Comparison of ENCODE assay signal across 8 cellular contexts in genomic region chr18:55322176-55322735, GRCh38.
DNase-seq lines count a peak whose midpoint lies in the region; ATAC-seq and TF ChIP-seq lines count a peak whose summit lies in the region.

No MANE protein-coding gene starts in this region.

- TF ChIP-seq CTCF in NB4 (IDR thresholded peaks at IDR 0.05; ENCODE audit: low read depth, low read length): no peak
- TF ChIP-seq CTCF in tibial nerve (IDR thresholded peaks at IDR 0.05): peak in 1 of 5 experiments; percentile 14

- ATAC-seq in T-cell (replicated peaks in 1 of 4): peak; percentile 24 to 58 (median 44)

- H3K27ac ChIP-seq in esophagus (ENCODE audit: low read depth in 2 of 2, low read length in 1 of 2) (peak overlapping the region; percentile 67 to 90), tibial nerve (peak overlapping the region; percentile 87 to 92 (median 91))

- TF ChIP-seq EP300 in tibial nerve (IDR thresholded peaks at IDR 0.05): peak in 1 of 2 donors; percentile 69

- CTCF ChIA-PET in HEK293T (lab: Yijun Ruan, JAX) (interaction anchor here (0.8 kb wide), 1 partner anchor 17 kb away, joined by 3 read pairs; no protein-coding TSS in a partner anchor), T-cell (lab: Charles Lee) (no interaction called here)

- no peaks in the 10 kb centered on the region for H3K36me3 Mint-ChIP-seq in activated CD4-positive, alpha-beta T cell treated with anti-CD3 and anti-CD28 coated beads, Interleukin-2, amount 10 ng/mL, durations not matched to agents 24 days and 14 days (ENCODE audit: low read depth)
- H3K36me3 Mint-ChIP-seq in T-cell: no peaks in the 10 kb centered on the region

- H3K4me3 ChIP-seq in NB4 (ENCODE audit: low read depth, low read length) (no peak overlapping the region), esophagus (ENCODE audit: low read depth in 1 of 2, low read length in 2 of 2) (peak overlapping the region; percentile 39 to 77), tibial nerve (peak overlapping the region; percentile 49 to 68 (median 57))

- intact Hi-C loops in activated CD4-positive, alpha-beta T cell treated with anti-CD3 and anti-CD28 coated beads, Interleukin-2, amount 10 ng/mL, durations not matched to agents 24 days and 14 days (cut with micrococcal nuclease): no loop called here

- H3K36me3 ChIP-seq in esophagus (ENCODE audit: control insufficient read depth in 2 of 2, insufficient read depth in 2 of 2, low read length in 1 of 2): no peaks in the 10 kb centered on the region
- H3K36me3 ChIP-seq in tibial nerve: no peaks in the 10 kb centered on the region

- whole genome bisulfite sequencing in esophagus, 2 donors: 1 to 2% methylated on average over 28 to 30 of the region's 30 CpGs
- 0 to 1% methylated on average over 30 of the region's 30 CpGs for WGBS in tibial nerve, 2 donors

- H3K27ac Mint-ChIP-seq in activated CD4-positive, alpha-beta T cell treated with anti-CD3 and anti-CD28 coated beads, Interleukin-2, amount 10 ng/mL, durations not matched to agents 24 days and 14 days: no peak overlapping the region
- no peak overlapping the region for H3K27ac Mint-ChIP-seq in T-cell

- TF ChIP-seq POLR2A in NB4 (IDR thresholded peaks at IDR 0.05; ENCODE audit: extremely low read depth, insufficient read length) (no peak), tibial nerve (IDR thresholded peaks at IDR 0.05) (peak; percentile 51 to 54)

- POLR2A ChIA-PET in HEK293T (lab: Yijun Ruan, JAX): no interaction called here
- POLR2A ChIA-PET in T-cell (lab: Charles Lee): no interaction called here

- no peaks in the 10 kb centered on the region for H3K27me3 ChIP-seq in esophagus (ENCODE audit: control insufficient read depth in 1 of 2, insufficient read depth in 2 of 2, low read length in 2 of 2)
- H3K27me3 ChIP-seq in tibial nerve: no peaks in the 10 kb centered on the region

- DNase-seq in activated CD4-positive, alpha-beta T cell treated with anti-CD3 and anti-CD28 coated beads, Interleukin-2, amount 10 ng/mL, durations not matched to agents 24 days and 14 days: peak; percentile 60
- no peak for DNase-seq in activated CD4-positive, alpha-beta T cell treated with anti-CD3 and anti-CD28 coated beads, Interleukin-2, amount 50 U/mL, for 48 hours
- DNase-seq in HEK293T (ENCODE audit: extremely low spot score): peak; percentile 38
- DNase-seq in NB4 (ENCODE audit: low read depth): peak; percentile 13
- peak in 3 of 34 experiments; percentile 3 to 26 (median 7) for DNase-seq in T-cell
- peak; percentile 78 for DNase-seq in middle frontal gyrus (ENCODE audit: extremely low spot score, low spot score)
- peak; percentile 81 to 87 for DNase-seq in tibial nerve (ENCODE audit: low spot score in 2 of 2)

- peaks cover 49% of the 10 kb centered on the region for H3K27me3 Mint-ChIP-seq in activated CD4-positive, alpha-beta T cell treated with anti-CD3 and anti-CD28 coated beads, Interleukin-2, amount 10 ng/mL, durations not matched to agents 24 days and 14 days
- peaks cover 29 to 32% of the 10 kb centered on the region in 2 donors for H3K27me3 Mint-ChIP-seq in T-cell

- H3K4me1 Mint-ChIP-seq in activated CD4-positive, alpha-beta T cell treated with anti-CD3 and anti-CD28 coated beads, Interleukin-2, amount 10 ng/mL, durations not matched to agents 24 days and 14 days: peaks cover 3% of the 10 kb centered on the region
- H3K4me1 Mint-ChIP-seq in T-cell: peaks cover 6 to 11% (median 10%) of the 10 kb centered on the region in 3 donors

- H3K9me3 ChIP-seq in esophagus (ENCODE audit: control insufficient read depth in 2 of 2, insufficient read depth in 1 of 2, low read depth in 1 of 2, low read length in 1 of 2) (no peaks in the 10 kb centered on the region), tibial nerve (no peaks in the 10 kb centered on the region)

- H3K4me1 ChIP-seq in esophagus (ENCODE audit: control insufficient read depth in 2 of 2, insufficient read depth in 2 of 2, low read length in 1 of 2): no peaks in the 10 kb centered on the region
- H3K4me1 ChIP-seq in tibial nerve: peaks cover 0 to 35% (median 8%) of the 10 kb centered on the region in 4 donors

- peak overlapping the region; percentile 82 for H3K4me3 Mint-ChIP-seq in activated CD4-positive, alpha-beta T cell treated with anti-CD3 and anti-CD28 coated beads, Interleukin-2, amount 10 ng/mL, durations not matched to agents 24 days and 14 days
- H3K4me3 Mint-ChIP-seq in T-cell: peak overlapping the region; percentile 51 to 75 (median 75)

- no peaks in the 10 kb centered on the region for H3K9me3 Mint-ChIP-seq in activated CD4-positive, alpha-beta T cell treated with anti-CD3 and anti-CD28 coated beads, Interleukin-2, amount 10 ng/mL, durations not matched to agents 24 days and 14 days
- H3K9me3 Mint-ChIP-seq in T-cell: no peaks in the 10 kb centered on the region

TF ChIP-seq in HEK293T, 16 proteins besides CTCF, POLR2A, EP300 and RAD21:
- TF ChIP-seq CTBP1 (IDR thresholded peaks at IDR 0.05; ENCODE audit: borderline replicate concordance) (no peak), BHLHE40 (IDR thresholded peaks at IDR 0.05; ENCODE audit: borderline replicate concordance) (no peak), HDGF (IDR thresholded peaks at IDR 0.05; ENCODE audit: borderline replicate concordance) (no peak), ZNF384 (IDR thresholded peaks at IDR 0.05) (peak; percentile 94), LEF1 (IDR thresholded peaks at IDR 0.05; ENCODE audit: borderline replicate concordance) (no peak)
TF ChIP-seq in HEK293T: peak in this region for 1.

Comparison
In these comparisons a context has a peak if more than half of its experiments do, and no peak if none do; other contexts are left out.
1. DNase-seq: peak in activated CD4-positive, alpha-beta T cell treated with anti-CD3 and anti-CD28 coated beads, Interleukin-2, amount 10 ng/mL, durations not matched to agents 24 days and 14 days (single experiment), HEK293T (single experiment), NB4 (single experiment), middle frontal gyrus (single experiment) and tibial nerve (2 of 2); none in activated CD4-positive, alpha-beta T cell treated with anti-CD3 and anti-CD28 coated beads, Interleukin-2, amount 50 U/mL, for 48 hours (0 of 2).